In genomic region chrX:69506617-69507499, GRCh38 we compare ENCODE assay signal across 20 cellular contexts. TPM values are rescaled to one million over a fixed set of nuclear protein-coding genes. Genes with fewer than 3 reads are reported as not detected.
DNase-seq lines count a peak whose midpoint lies in the region; ATAC-seq and TF ChIP-seq lines count a peak whose summit lies in the region.
"Had no signal": no experiment of that assay in that cellular context is flagged by ENCODE, and none has a peak within 500 bp of the region (broad histone marks: within the 10 kb centered on the region; RNA-seq: fewer than 3 reads in every experiment).

No MANE protein-coding gene starts in this region.

- H3K27me3 ChIP-seq in HUES6 (ENCODE audit: control insufficient read depth, insufficient read depth, low read length) = peaks cover 68% of the 10 kb centered on the region
- H3K27me3 ChIP-seq in MG63 = 0 out of 2 replicates have a peak, but pooled peaks cover 2% of the 10 kb centered on the region

- H3K9ac ChIP-seq in ES-I3 (ENCODE audit: low read depth, low read length) = peak overlapping the region; percentile 89; the same call in 1 of the 2 replicates
- H3K9ac ChIP-seq in HUES6 (ENCODE audit: low read length) = no peak overlapping the region
- H3K9ac ChIP-seq: parathyroid adenoma, SK-N-SH had no signal

- H3K9me3 ChIP-seq in ES-I3 (ENCODE audit: control insufficient read depth, insufficient read depth, low read length) = no peaks in the 10 kb centered on the region
- H3K9me3 ChIP-seq in HUES6 (ENCODE audit: control insufficient read depth, insufficient read depth, low read depth, low read length) = peaks cover 15% of the 10 kb centered on the region; the same call in 1 of the 2 replicates
- H3K9me3 ChIP-seq in MG63 = no peaks in the 10 kb centered on the region
- H3K9me3 ChIP-seq: esophagus muscularis mucosa, SK-N-SH, thoracic aorta had no signal

- no peak for TF ChIP-seq CTCF in epithelial cell of esophagus (IDR thresholded peaks at IDR 0.05; ENCODE audit: insufficient read depth, low read depth, low read length, missing control alignments)
- TF ChIP-seq CTCF in neural crest cell (conservative IDR thresholded peaks at IDR 0.05) = no peak

- H3K4me1 ChIP-seq in ES-I3 (ENCODE audit: insufficient read depth, low read length) = peaks cover 13% of the 10 kb centered on the region; the same call in 1 of the 2 replicates
- peaks cover 15% of the 10 kb centered on the region for H3K4me1 ChIP-seq in HUES6 (ENCODE audit: control insufficient read depth, insufficient read depth, low read length)
- H3K4me1 ChIP-seq: parathyroid adenoma had no signal

- ATAC-seq in HG02610 (IDR thresholded peaks at IDR 0.05; ENCODE audit: unreplicated experiment) = no peak
- no peak for ATAC-seq in activated T-cell treated with anti-CD3 and anti-CD28 coated beads, Interleukin-2, amount 50 U/mL, for 72 hours (replicated peaks in 1 of 2)
- ATAC-seq: left colon had no signal

- DNase-seq in epithelial cell of esophagus (ENCODE audit: low read depth) (peak; percentile 30), neural crest cell (ENCODE audit: low read depth, low spot score) (no peak), MG63 (no peak)
- no peak for DNase-seq in activated T-cell treated with anti-CD3 and anti-CD28 coated beads, Interleukin-2, amount 50 U/mL, for 72 hours
- DNase-seq: activated CD4-positive, alpha-beta T cell treated with anti-CD3 and anti-CD28 coated beads for 4 hours; activated naive CD4-positive, alpha-beta T cell treated with Interleukin-2 at 50 U/mL for 16 hours; Karpas-422; left colon; NCI-H1694; NCI-H510A; SK-N-SH had no signal

- peaks cover 3% of the 10 kb centered on the region for H3K9me3 Mint-ChIP-seq in neural crest cell
- H3K9me3 Mint-ChIP-seq in activated T-cell treated with anti-CD3 and anti-CD28 coated beads, Interleukin-2, amount 50 U/mL, for 72 hours = no peaks in the 10 kb centered on the region
- H3K9me3 Mint-ChIP-seq: dendritic cell treated with granulocyte-macrophage colony-stimulating factor and Interleukin-4, amounts not matched to agents 40 ng/mL and 50 ng/mL, for 4 days had no signal

- H3K36me3 Mint-ChIP-seq in neural crest cell (ENCODE audit: low read depth) = peaks cover 3% of the 10 kb centered on the region
- no peaks in the 10 kb centered on the region for H3K36me3 Mint-ChIP-seq in activated T-cell treated with anti-CD3 and anti-CD28 coated beads, Interleukin-2, amount 50 U/mL, for 72 hours (ENCODE audit: insufficient read depth in 2 of 2)

- H3K36me3 ChIP-seq in ES-I3 (ENCODE audit: insufficient read depth, low read length) = no peaks in the 10 kb centered on the region
- no peaks in the 10 kb centered on the region for H3K36me3 ChIP-seq in HUES6 (ENCODE audit: control insufficient read depth, insufficient read depth, low read length)
- H3K36me3 ChIP-seq in MG63 = no peaks in the 10 kb centered on the region
- H3K36me3 ChIP-seq: esophagus muscularis mucosa, thoracic aorta had no signal

- peaks cover 40% of the 10 kb centered on the region for H3K27me3 Mint-ChIP-seq in neural crest cell (ENCODE audit: low read depth)
- peaks cover 48% of the 10 kb centered on the region for H3K27me3 Mint-ChIP-seq in activated T-cell treated with anti-CD3 and anti-CD28 coated beads, Interleukin-2, amount 50 U/mL, for 72 hours (ENCODE audit: low read depth)

- H3K4me1 Mint-ChIP-seq in neural crest cell = peaks cover 4% of the 10 kb centered on the region
- peaks cover 4% of the 10 kb centered on the region for H3K4me1 Mint-ChIP-seq in activated T-cell treated with anti-CD3 and anti-CD28 coated beads, Interleukin-2, amount 50 U/mL, for 72 hours (ENCODE audit: low read depth)

- H3K4me3 Mint-ChIP-seq in neural crest cell = peak overlapping the region; percentile 64
- no peak overlapping the region for H3K4me3 Mint-ChIP-seq in activated T-cell treated with anti-CD3 and anti-CD28 coated beads, Interleukin-2, amount 50 U/mL, for 72 hours
- H3K4me3 Mint-ChIP-seq: dendritic cell treated with granulocyte-macrophage colony-stimulating factor and Interleukin-4, amounts not matched to agents 40 ng/mL and 50 ng/mL, for 4 days had no signal

- no peak overlapping the region for H3K27ac ChIP-seq in HUES6 (ENCODE audit: low read depth, low read length)
- H3K27ac ChIP-seq: esophagus muscularis mucosa, parathyroid adenoma, skin epidermis, thoracic aorta had no signal

- peak overlapping the region; percentile 87 for H3K4me3 ChIP-seq in HUES6 (ENCODE audit: low read depth, low read length)
- no peak overlapping the region for H3K4me3 ChIP-seq in epithelial cell of esophagus (ENCODE audit: low read length)
- H3K4me3 ChIP-seq in MG63 = no peak overlapping the region
- H3K4me3 ChIP-seq: skin epidermis, thoracic aorta had no signal

- no peak overlapping the region for H3K27ac Mint-ChIP-seq in neural crest cell (ENCODE audit: unreplicated experiment)
- H3K27ac Mint-ChIP-seq in activated T-cell treated with anti-CD3 and anti-CD28 coated beads, Interleukin-2, amount 50 U/mL, for 72 hours = no peak overlapping the region
- H3K27ac Mint-ChIP-seq: B cell; dendritic cell treated with granulocyte-macrophage colony-stimulating factor and Interleukin-4, amounts not matched to agents 40 ng/mL and 50 ng/mL, for 4 days had no signal

RNA-seq across cellular contexts. Expression of gene NALF2, which starts 2.7 kb away (rescaled TPM):
- total RNA-seq in neural crest cell = 4.9 and 5.7 TPM in 2 replicates
- not detected in 2 replicates for total RNA-seq in MG63 (2014; rRNA removed; shearing (Covaris generic); ENCODE audit: low replicate concordance)
- total RNA-seq in activated T-cell treated with anti-CD3 and anti-CD28 coated beads, Interleukin-2, amount 50 U/mL, for 72 hours = under 1 TPM; 0.31 to 0.69 TPM
- total RNA-seq: B cell, thoracic aorta had no signal
